9 cellular contexts compared by ENCODE assay signal in the genomic region with DNA sequence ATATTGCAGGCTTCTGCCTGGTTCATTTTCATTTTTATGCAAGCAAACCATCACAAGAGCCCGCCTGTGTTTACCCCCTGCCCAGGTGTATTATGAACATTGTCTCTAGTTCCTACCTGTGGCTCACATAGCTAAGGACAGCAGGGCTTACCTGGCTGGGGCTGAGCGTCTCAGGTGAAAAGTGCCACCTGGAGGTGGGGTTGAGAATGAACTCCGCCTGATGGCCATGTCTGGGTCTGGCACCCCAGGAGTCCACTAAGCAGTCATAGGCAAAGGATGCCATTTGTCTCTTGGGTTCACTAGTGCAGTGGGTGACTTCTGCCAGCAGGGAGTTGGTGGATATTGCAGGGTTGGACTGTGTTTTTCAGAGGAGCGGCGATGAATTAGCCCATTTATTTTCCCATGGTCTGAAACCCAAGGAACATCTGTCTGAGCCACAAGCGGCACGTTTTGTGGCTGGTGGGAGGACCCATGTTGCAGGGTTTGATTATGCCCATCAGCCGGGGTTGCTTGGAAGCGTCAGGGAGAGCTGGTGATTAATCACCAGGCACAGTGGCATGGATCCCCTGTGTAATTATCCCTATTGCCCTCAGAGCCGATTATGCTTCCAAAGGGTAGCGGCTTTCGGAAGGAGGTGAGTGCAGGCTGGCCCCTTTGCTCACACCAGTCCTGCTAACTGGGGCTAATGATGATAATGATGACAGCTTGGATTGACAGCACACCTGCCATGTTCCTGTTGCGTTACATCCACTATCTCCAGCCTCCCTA.
DNase-seq lines count a peak whose midpoint lies in the region; ATAC-seq, FAIRE-seq and TF ChIP-seq lines count a peak whose summit lies in the region.
"Had no signal": no experiment of that assay in that cellular context is flagged by ENCODE, and none has a peak within 500 bp of the region (broad histone marks: within the 10 kb centered on the region; RNA-seq: fewer than 3 reads in every experiment).

No MANE protein-coding gene starts in this region.

- ATAC-seq in lung (ENCODE audit: insufficient read depth, low FRiP score) = no peak

- no peaks in the 10 kb centered on the region for H3K27me3 ChIP-seq in lung (ENCODE audit: control insufficient read depth, insufficient read depth)

- H3K4me3 ChIP-seq in LNCaP clone FGC (ENCODE audit: low read depth, low read length) (no peak overlapping the region), astrocyte of the cerebellum (ENCODE audit: low read depth, low read length) (no peak overlapping the region), lung (no peak overlapping the region)

- H3K27ac ChIP-seq in lung (ENCODE audit: low read depth in 1 of 2, low read length in 1 of 2) = no peak overlapping the region

- TF ChIP-seq CTCF in LNCaP clone FGC (IDR thresholded peaks at IDR 0.05; ENCODE audit: control insufficient read depth, extremely low read depth, insufficient read depth) = peak; percentile 47
- peak; percentile 3 for TF ChIP-seq CTCF in astrocyte of the cerebellum (IDR thresholded peaks at IDR 0.05; ENCODE audit: low read depth, low read length, missing control alignments)
- peak; percentile 5 for TF ChIP-seq CTCF in lung (IDR thresholded peaks at IDR 0.05; ENCODE audit: control extremely low read depth, extremely low read depth)

- DNase-seq in ELF-1 (ENCODE audit: low read depth, low spot score) (peak; percentile 50), LNCaP clone FGC (ENCODE audit: low read depth) (peak; percentile 17), astrocyte of the cerebellum (ENCODE audit: low read depth) (no peak), lung (ENCODE audit: low spot score) (no peak), GM12891 (ENCODE audit: insufficient read length, low spot score) (no peak), NCI-H510A (lab: John Stamatoyannopoulos, UW) (no peak), AG08395 (ENCODE audit: low spot score) (no peak)
- DNase-seq in activated effector memory CD4-positive, alpha-beta T cell treated with Interleukin-2 at 50 U/mL for 16 hours = no peak
- DNase-seq: mesenchymal stem cell had no signal

- FAIRE-seq in GM12891 (lab: Jason Lieb, UNC) = no peak

- no peaks in the 10 kb centered on the region for H3K9me3 ChIP-seq in lung (ENCODE audit: control insufficient read depth in 2 of 2, insufficient read depth in 1 of 2, low read length in 1 of 2)

- in situ Hi-C loops in astrocyte of the cerebellum (cut with HindIII; ENCODE audit: low sequenced_read_pairs) = no loop called here

- 81 to 92% methylated on average over 13 of the region's 13 CpGs for WGBS in lung, 2 donors

- H3K4me1 ChIP-seq in lung (ENCODE audit: control insufficient read depth in 2 of 2, insufficient read depth in 2 of 2, low read length in 2 of 2) = no peaks in the 10 kb centered on the region

- no peaks in the 10 kb centered on the region for H3K36me3 ChIP-seq in lung (ENCODE audit: control insufficient read depth in 2 of 2, insufficient read depth in 2 of 2, low read length in 2 of 2)

- no peak for TF ChIP-seq POLR2A in GM12891 (IDR thresholded peaks at IDR 0.05; ENCODE audit: low read depth, low read length)

TF ChIP-seq in GM12891, 5 proteins besides CTCF, POLR2A, EP300 and RAD21:
- no peak for TF ChIP-seq POLR2AphosphoS5 (IDR thresholded peaks at IDR 0.05; ENCODE audit: low read depth, low read length)
- no peak for TF ChIP-seq TAF1 (IDR thresholded peaks at IDR 0.05; ENCODE audit: low read depth, low read length)
- TF ChIP-seq POU2F2 (IDR thresholded peaks at IDR 0.05; ENCODE audit: low read depth, low read length) = no peak
- no peak for TF ChIP-seq SPI1 (IDR thresholded peaks at IDR 0.05; ENCODE audit: low read depth, low read length)
- TF ChIP-seq PAX5 (IDR thresholded peaks at IDR 0.05; ENCODE audit: insufficient read depth, low read length, severe bottlenecking) = no peak
TF ChIP-seq in GM12891: peak in this region for 0.

Comparison
In these comparisons a context has a peak if more than half of its experiments do, and no peak if none do; other contexts are left out.
1. DNase-seq: peak in ELF-1 (single experiment) and LNCaP clone FGC (single experiment); none in astrocyte of the cerebellum (single experiment), lung (single experiment), GM12891 (single experiment), NCI-H510A (single experiment), activated effector memory CD4-positive, alpha-beta T cell treated with Interleukin-2 at 50 U/mL for 16 hours (single experiment) and AG08395 (single experiment).
2. Peak in every context shown above with its lines, with median percentiles within 50 percentile points of each other: CTCF ChIP-seq.